8 cellular contexts compared by ENCODE assay signal in the genomic region with DNA sequence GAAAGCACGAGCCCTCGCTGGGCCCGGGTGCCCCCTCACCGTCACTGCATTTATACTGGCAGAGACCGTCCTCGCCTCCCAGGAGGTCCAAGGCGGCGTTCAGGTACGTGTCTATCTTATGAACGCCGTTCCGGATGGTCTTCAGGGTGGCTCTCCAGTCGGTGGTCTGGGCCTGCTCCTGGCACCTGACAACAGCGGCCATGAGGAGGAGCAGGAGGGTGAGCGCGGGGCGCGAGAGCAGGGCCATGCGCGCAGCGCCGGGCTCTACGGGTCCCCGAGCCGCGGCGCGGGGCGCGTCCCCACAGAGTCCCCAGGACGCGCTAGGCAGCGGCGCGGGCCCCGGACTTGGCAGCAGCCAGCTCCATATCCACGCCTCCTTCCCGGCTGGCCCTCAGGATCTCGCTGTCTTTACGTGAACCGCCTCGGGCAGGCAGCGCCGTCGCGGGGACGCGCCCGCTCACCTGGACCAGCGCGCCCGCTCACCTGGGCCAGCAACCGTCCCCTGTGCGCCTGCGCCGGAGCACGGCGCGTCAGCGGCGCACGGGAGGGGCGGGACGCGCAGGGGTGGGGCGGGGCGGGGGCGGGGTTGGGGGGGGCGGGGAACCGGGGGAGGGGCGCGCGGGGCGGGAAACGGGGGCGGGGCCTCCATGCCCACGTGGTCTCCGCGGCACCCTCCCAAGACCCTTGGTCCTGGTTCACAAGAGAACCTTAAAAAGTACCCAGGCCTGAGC. TPM values are rescaled to one million over a fixed set of nuclear protein-coding genes. Genes with fewer than 3 reads are reported as not detected.
A peak's percentile ranks its signal among the peaks of the same experiment; 100 is the strongest.
DNase-seq lines count a peak whose midpoint lies in the region; ATAC-seq and TF ChIP-seq lines count a peak whose summit lies in the region.

Gene PLA2G12A (minus strand): TSS at position 508 of the 731 bp plus-strand sequence. CDS start 261 bp downstream, at position 247.

- H3K4me3 ChIP-seq in DND-41 (ENCODE audit: low read depth in 1 of 2, low read length in 2 of 2), result peak within 1 kb of the TSS; percentile 82 to 98
- peak within 1 kb of the TSS; percentile 57 to 98 for H3K4me3 ChIP-seq in foreskin fibroblast (ENCODE audit: low read depth in 1 of 2, low read length in 2 of 2)
- peak within 1 kb of the TSS; percentile 90 to 97 for H3K4me3 ChIP-seq in stomach smooth muscle (ENCODE audit: low read length in 2 of 2)

- no peaks in the 10 kb centered on the region for H3K9me3 ChIP-seq in DND-41 (ENCODE audit: insufficient read depth, low read length, severe bottlenecking)
- no peaks in the 10 kb centered on the region for H3K9me3 ChIP-seq in stomach smooth muscle (ENCODE audit: control insufficient read depth in 2 of 2, low read length in 2 of 2)

- H3K9ac ChIP-seq in DND-41 (ENCODE audit: low read depth, low read length) (peak within 1 kb of the TSS; percentile 74), stomach smooth muscle (ENCODE audit: low read length in 2 of 2) (peak within 1 kb of the TSS; percentile 80 to 83)

- peaks cover 26% of the 10 kb centered on the region for H3K4me1 ChIP-seq in DND-41 (ENCODE audit: insufficient read depth, low read length)
- peaks cover 10% of the 10 kb centered on the region for H3K4me1 ChIP-seq in stomach smooth muscle (ENCODE audit: control insufficient read depth, insufficient read depth, low read length)

- H3K4me1 Mint-ChIP-seq in IgD-negative memory B cell, result peaks cover 11 to 22% (median 12%) of the 10 kb centered on the region in 3 donors
- H3K4me1 Mint-ChIP-seq in neural crest cell, result peaks cover 14% of the 10 kb centered on the region

- H3K36me3 ChIP-seq in DND-41 (ENCODE audit: insufficient read depth, low read length) (no peaks in the 10 kb centered on the region), stomach smooth muscle (ENCODE audit: control insufficient read depth in 2 of 2, insufficient read depth in 2 of 2, low read length in 2 of 2) (no peaks in the 10 kb centered on the region)

- H3K9me3 Mint-ChIP-seq in IgD-negative memory B cell (no peaks in the 10 kb centered on the region), neural crest cell (no peaks in the 10 kb centered on the region)

- no peaks in the 10 kb centered on the region for H4K20me1 ChIP-seq in DND-41 (ENCODE audit: insufficient read depth, low read length)

- ATAC-seq in DND-41 (ENCODE audit: insufficient read depth, low read depth), result peak; percentile 87
- ATAC-seq in GM21619 (IDR thresholded peaks at IDR 0.05; ENCODE audit: unreplicated experiment), result peak; percentile 77

- peak within 1 kb of the TSS; percentile 90 to 97 (median 91) for H3K27ac Mint-ChIP-seq in IgD-negative memory B cell
- H3K27ac Mint-ChIP-seq in neural crest cell (ENCODE audit: unreplicated experiment), result peak within 1 kb of the TSS; percentile 36

- H3K4me3 Mint-ChIP-seq in IgD-negative memory B cell (peak within 1 kb of the TSS; percentile 87 to 96 (median 94)), neural crest cell (peak within 1 kb of the TSS; percentile 91)

- H3K27ac ChIP-seq in DND-41 (ENCODE audit: low read length) (peak within 1 kb of the TSS; percentile 62), stomach smooth muscle (ENCODE audit: low read length) (peak within 1 kb of the TSS; percentile 60)

- DNase-seq in DND-41 (peak; percentile 65), RKO (ENCODE audit: low spot score) (peak; percentile 50), foreskin fibroblast (peak; percentile 42 to 77), neural crest cell (ENCODE audit: low read depth, low spot score) (peak; percentile 50)
- DNase-seq in activated T-helper 9 cell treated with anti-CD3 and anti-CD28 coated beads, Interleukin-2, amount 50 U/mL, for 16 hours (ENCODE audit: low read depth), result peak; percentile 70

- H3K27me3 Mint-ChIP-seq in IgD-negative memory B cell, result peaks cover 4% of the 10 kb centered on the region
- H3K27me3 Mint-ChIP-seq in neural crest cell (ENCODE audit: low read depth), result peaks cover 32% of the 10 kb centered on the region

- H3K27me3 ChIP-seq in DND-41 (ENCODE audit: insufficient read depth, low read length, poor library complexity), result no peaks in the 10 kb centered on the region
- H3K27me3 ChIP-seq in stomach smooth muscle (ENCODE audit: control insufficient read depth in 1 of 2, insufficient read depth in 2 of 2, low read length in 2 of 2), result no peaks in the 10 kb centered on the region

- H3K79me2 ChIP-seq in DND-41 (ENCODE audit: insufficient read depth, low read length), result no peaks in the 10 kb centered on the region; the same call in 1 of the 2 replicates

- H3K36me3 Mint-ChIP-seq in IgD-negative memory B cell (peaks cover 6% of the 10 kb centered on the region), neural crest cell (ENCODE audit: low read depth) (no peaks in the 10 kb centered on the region)

- TF ChIP-seq CTCF in DND-41 (IDR thresholded peaks at IDR 0.05; ENCODE audit: borderline replicate concordance, extremely low read depth, low read length, poor library complexity, severe bottlenecking), result no peak
- TF ChIP-seq CTCF in foreskin fibroblast (IDR thresholded peaks at IDR 0.05; ENCODE audit: low read depth, low read length), result no peak
- TF ChIP-seq CTCF in neural crest cell (conservative IDR thresholded peaks at IDR 0.05), result no peak

- H2AFZ ChIP-seq in DND-41 (ENCODE audit: low read depth, low read length), result peak within 1 kb of the TSS; percentile 98

- H3K4me2 ChIP-seq in DND-41 (ENCODE audit: insufficient read depth, low read length), result peak within 1 kb of the TSS; percentile 99

RNA-seq across cellular contexts. Expression of gene PLA2G12A, which starts in this region (rescaled TPM):
- polyA plus RNA-seq in IgD-negative memory B cell, result 32.8 TPM
- 13.5 and 15.5 TPM in 2 replicates for total RNA-seq in neural crest cell

Comparison
In these comparisons a context has a peak if more than half of its experiments do, and no peak if none do; other contexts are left out.
1. Peak in every context shown above with its lines: DNase-seq, ATAC-seq, H3K4me3 ChIP-seq and H3K27ac ChIP-seq.